Comparison of ENCODE assay signal across 1 cellular context in the genomic region with DNA sequence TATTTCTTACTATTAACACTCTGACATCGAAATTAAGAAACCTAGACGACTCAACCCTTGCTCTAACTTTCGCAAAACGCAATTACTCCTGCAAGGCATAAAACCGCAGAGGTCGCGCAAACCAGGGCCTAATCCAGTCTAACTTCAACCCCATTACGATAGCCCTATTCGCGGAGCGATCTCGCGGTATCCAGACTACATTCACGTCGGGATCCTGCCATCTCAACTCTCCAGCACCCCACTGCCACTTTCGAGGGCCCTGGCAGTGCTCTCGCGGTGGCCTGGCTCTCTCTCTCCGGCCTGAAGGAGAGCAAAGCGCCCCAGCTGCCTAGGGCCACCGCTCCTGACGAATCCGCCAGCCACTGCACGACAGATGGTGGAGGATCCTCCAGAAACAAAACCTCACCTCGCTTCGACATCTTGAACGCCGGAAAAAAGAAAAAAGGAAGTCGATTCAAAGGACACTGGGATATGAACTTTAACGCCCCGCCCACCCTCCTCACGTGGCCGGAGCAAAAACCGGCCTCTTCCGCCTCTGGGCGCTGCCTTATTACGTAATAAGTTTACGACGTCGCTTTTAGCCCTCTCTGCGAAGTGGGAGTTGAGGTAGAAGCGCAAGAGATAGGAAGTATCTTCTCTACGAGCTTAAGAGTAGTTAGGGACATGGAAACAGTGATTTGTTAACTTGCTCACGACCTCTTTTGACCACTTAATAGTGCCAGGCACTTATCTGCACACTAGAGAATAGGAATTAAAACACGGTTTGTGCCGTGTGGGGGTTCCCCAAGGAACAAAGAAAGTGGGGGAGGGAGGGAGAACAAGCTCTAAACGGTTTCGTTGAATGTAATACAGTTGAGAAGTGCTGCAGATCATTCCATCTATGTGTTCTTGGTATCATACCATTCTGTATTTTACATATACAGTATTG.
TF ChIP-seq lines count a peak whose summit lies in the region.

A gene (minus strand): TSS at position 430 of the 928 bp plus-strand sequence. CDS start 11 bp downstream, at position 419.

TF ChIP-seq in HEK293, 187 proteins besides CTCF, POLR2A, EP300 and RAD21 (continued from another document and continues in another):
- TF ChIP-seq, protein P1, sequence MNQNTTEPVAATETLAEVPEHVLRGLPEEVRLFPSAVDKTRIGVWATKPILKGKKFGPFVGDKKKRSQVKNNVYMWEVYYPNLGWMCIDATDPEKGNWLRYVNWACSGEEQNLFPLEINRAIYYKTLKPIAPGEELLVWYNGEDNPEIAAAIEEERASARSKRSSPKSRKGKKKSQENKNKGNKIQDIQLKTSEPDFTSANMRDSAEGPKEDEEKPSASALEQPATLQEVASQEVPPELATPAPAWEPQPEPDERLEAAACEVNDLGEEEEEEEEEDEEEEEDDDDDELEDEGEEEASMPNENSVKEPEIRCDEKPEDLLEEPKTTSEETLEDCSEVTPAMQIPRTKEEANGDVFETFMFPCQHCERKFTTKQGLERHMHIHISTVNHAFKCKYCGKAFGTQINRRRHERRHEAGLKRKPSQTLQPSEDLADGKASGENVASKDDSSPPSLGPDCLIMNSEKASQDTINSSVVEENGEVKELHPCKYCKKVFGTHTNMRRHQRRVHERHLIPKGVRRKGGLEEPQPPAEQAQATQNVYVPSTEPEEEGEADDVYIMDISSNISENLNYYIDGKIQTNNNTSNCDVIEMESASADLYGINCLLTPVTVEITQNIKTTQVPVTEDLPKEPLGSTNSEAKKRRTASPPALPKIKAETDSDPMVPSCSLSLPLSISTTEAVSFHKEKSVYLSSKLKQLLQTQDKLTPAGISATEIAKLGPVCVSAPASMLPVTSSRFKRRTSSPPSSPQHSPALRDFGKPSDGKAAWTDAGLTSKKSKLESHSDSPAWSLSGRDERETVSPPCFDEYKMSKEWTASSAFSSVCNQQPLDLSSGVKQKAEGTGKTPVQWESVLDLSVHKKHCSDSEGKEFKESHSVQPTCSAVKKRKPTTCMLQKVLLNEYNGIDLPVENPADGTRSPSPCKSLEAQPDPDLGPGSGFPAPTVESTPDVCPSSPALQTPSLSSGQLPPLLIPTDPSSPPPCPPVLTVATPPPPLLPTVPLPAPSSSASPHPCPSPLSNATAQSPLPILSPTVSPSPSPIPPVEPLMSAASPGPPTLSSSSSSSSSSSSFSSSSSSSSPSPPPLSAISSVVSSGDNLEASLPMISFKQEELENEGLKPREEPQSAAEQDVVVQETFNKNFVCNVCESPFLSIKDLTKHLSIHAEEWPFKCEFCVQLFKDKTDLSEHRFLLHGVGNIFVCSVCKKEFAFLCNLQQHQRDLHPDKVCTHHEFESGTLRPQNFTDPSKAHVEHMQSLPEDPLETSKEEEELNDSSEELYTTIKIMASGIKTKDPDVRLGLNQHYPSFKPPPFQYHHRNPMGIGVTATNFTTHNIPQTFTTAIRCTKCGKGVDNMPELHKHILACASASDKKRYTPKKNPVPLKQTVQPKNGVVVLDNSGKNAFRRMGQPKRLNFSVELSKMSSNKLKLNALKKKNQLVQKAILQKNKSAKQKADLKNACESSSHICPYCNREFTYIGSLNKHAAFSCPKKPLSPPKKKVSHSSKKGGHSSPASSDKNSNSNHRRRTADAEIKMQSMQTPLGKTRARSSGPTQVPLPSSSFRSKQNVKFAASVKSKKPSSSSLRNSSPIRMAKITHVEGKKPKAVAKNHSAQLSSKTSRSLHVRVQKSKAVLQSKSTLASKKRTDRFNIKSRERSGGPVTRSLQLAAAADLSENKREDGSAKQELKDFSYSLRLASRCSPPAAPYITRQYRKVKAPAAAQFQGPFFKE (tag by site-specific recombination; IDR thresholded peaks at IDR 0.05; ENCODE audit: borderline replicate concordance), result 0 out of 2 replicates have a peak, but pooled peaks have one; percentile 82
- peak; percentile 69; the same call in 1 of the 2 replicates for TF ChIP-seq ZNF785 (tag by site-specific recombination; IDR thresholded peaks at IDR 0.05)
- TF ChIP-seq ZNF239 (tag by site-specific recombination; IDR thresholded peaks at IDR 0.05), result 0 out of 2 replicates have a peak, but pooled peaks have one; percentile 25
- no peak for TF ChIP-seq ZNF266 (tag by site-specific recombination; IDR thresholded peaks at IDR 0.05; ENCODE audit: low read depth)
- TF ChIP-seq ZNF768 (tag by site-specific recombination; IDR thresholded peaks at IDR 0.05), result no peak
- TF ChIP-seq HOXA7 (CRISPR knock-in tag; IDR thresholded peaks at IDR 0.05; ENCODE audit: borderline replicate concordance), result no peak
- TF ChIP-seq ZBTB1 (tag by site-specific recombination; IDR thresholded peaks at IDR 0.05), result no peak
- TF ChIP-seq, protein P2, sequence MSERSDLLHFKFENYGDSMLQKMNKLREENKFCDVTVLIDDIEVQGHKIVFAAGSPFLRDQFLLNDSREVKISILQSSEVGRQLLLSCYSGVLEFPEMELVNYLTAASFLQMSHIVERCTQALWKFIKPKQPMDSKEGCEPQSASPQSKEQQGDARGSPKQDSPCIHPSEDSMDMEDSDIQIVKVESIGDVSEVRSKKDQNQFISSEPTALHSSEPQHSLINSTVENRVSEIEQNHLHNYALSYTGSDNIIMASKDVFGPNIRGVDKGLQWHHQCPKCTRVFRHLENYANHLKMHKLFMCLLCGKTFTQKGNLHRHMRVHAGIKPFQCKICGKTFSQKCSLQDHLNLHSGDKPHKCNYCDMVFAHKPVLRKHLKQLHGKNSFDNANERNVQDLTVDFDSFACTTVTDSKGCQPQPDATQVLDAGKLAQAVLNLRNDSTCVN (tag by site-specific recombination; optimal IDR thresholded peaks at IDR 0.05), result peak; percentile 31
- TF ChIP-seq ZEB2 (tag by site-specific recombination; IDR thresholded peaks at IDR 0.05), result peak; percentile 72
- TF ChIP-seq GLI4 (tag by site-specific recombination; IDR thresholded peaks at IDR 0.05), result peak; percentile 91; the same call in 1 of the 2 replicates
- TF ChIP-seq ZNF37A (tag by site-specific recombination; IDR thresholded peaks at IDR 0.05), result no peak
- peak; percentile 44; the same call in 1 of the 2 replicates for TF ChIP-seq ZBTB48 (tag by site-specific recombination; IDR thresholded peaks at IDR 0.05)
- TF ChIP-seq, protein P3, sequence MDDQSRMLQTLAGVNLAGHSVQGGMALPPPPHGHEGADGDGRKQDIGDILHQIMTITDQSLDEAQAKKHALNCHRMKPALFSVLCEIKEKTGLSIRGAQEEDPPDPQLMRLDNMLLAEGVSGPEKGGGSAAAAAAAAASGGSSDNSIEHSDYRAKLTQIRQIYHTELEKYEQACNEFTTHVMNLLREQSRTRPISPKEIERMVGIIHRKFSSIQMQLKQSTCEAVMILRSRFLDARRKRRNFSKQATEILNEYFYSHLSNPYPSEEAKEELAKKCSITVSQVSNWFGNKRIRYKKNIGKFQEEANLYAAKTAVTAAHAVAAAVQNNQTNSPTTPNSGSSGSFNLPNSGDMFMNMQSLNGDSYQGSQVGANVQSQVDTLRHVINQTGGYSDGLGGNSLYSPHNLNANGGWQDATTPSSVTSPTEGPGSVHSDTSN (CRISPR knock-in tag; IDR thresholded peaks at IDR 0.05), result no peak
- TF ChIP-seq ZNF214 (tag by site-specific recombination; IDR thresholded peaks at IDR 0.05; ENCODE audit: borderline replicate concordance), result no peak
- TF ChIP-seq ZNF350 (tag by site-specific recombination; IDR thresholded peaks at IDR 0.05), result no peak
- TF ChIP-seq SP3 (tag by site-specific recombination; IDR thresholded peaks at IDR 0.05), result peak; percentile 88
- TF ChIP-seq, protein P4, sequence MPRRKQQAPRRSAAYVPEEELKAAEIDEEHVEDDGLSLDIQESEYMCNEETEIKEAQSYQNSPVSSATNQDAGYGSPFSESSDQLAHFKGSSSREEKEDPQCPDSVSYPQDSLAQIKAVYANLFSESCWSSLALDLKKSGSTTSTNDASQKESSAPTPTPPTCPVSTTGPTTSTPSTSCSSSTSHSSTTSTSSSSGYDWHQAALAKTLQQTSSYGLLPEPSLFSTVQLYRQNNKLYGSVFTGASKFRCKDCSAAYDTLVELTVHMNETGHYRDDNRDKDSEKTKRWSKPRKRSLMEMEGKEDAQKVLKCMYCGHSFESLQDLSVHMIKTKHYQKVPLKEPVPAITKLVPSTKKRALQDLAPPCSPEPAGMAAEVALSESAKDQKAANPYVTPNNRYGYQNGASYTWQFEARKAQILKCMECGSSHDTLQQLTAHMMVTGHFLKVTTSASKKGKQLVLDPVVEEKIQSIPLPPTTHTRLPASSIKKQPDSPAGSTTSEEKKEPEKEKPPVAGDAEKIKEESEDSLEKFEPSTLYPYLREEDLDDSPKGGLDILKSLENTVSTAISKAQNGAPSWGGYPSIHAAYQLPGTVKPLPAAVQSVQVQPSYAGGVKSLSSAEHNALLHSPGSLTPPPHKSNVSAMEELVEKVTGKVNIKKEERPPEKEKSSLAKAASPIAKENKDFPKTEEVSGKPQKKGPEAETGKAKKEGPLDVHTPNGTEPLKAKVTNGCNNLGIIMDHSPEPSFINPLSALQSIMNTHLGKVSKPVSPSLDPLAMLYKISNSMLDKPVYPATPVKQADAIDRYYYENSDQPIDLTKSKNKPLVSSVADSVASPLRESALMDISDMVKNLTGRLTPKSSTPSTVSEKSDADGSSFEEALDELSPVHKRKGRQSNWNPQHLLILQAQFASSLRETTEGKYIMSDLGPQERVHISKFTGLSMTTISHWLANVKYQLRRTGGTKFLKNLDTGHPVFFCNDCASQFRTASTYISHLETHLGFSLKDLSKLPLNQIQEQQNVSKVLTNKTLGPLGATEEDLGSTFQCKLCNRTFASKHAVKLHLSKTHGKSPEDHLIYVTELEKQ (tag by site-specific recombination; IDR thresholded peaks at IDR 0.05; ENCODE audit: borderline replicate concordance), result peak; percentile 14; the same call in 1 of the 2 replicates
- TF ChIP-seq ZNF423 (tag by site-specific recombination; IDR thresholded peaks at IDR 0.05), result no peak
- TF ChIP-seq ZNF16 (tag by site-specific recombination; IDR thresholded peaks at IDR 0.05; ENCODE audit: low read depth), result no peak
- no peak for TF ChIP-seq HOXC10 (CRISPR knock-in tag; IDR thresholded peaks at IDR 0.05)
- TF ChIP-seq KLF16 (tag by site-specific recombination; IDR thresholded peaks at IDR 0.05), result peak; percentile 85
- no peak for TF ChIP-seq ZNF133 (tag by site-specific recombination; IDR thresholded peaks at IDR 0.05)
- peak; percentile 77 for TF ChIP-seq SP2 (tag by site-specific recombination; IDR thresholded peaks at IDR 0.05)
- TF ChIP-seq, protein P5, sequence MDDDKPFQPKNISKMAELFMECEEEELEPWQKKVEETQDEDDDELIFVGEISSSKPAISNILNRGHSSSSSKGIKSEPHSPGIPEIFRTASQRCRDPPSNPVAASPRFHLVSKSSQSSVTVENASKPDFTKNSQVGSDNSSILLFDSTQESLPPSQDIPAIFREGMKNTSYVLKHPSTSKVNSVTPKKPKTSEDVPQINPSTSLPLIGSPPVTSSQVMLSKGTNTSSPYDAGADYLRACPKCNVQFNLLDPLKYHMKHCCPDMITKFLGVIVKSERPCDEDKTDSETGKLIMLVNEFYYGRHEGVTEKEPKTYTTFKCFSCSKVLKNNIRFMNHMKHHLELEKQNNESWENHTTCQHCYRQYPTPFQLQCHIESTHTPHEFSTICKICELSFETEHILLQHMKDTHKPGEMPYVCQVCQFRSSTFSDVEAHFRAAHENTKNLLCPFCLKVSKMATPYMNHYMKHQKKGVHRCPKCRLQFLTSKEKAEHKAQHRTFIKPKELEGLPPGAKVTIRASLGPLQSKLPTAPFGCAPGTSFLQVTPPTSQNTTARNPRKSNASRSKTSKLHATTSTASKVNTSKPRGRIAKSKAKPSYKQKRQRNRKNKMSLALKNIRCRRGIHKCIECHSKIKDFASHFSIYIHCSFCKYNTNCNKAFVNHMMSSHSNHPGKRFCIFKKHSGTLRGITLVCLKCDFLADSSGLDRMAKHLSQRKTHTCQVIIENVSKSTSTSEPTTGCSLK (tag by site-specific recombination; IDR thresholded peaks at IDR 0.05), result no peak
- peak; percentile 42; the same call in 1 of the 2 replicates for TF ChIP-seq ZNF558 (tag by site-specific recombination; IDR thresholded peaks at IDR 0.05)
- no peak for TF ChIP-seq ZSCAN16 (tag by site-specific recombination; IDR thresholded peaks at IDR 0.05)
- TF ChIP-seq ZNF521 (tag by site-specific recombination; IDR thresholded peaks at IDR 0.05), result no peak
- TF ChIP-seq ZNF146 (tag by site-specific recombination; IDR thresholded peaks at IDR 0.05), result no peak
- TF ChIP-seq EGR2 (tag by site-specific recombination; IDR thresholded peaks at IDR 0.05; ENCODE audit: low read depth), result no peak; the same call in none of the 2 replicates
- TF ChIP-seq ZNF341 (tag by site-specific recombination; IDR thresholded peaks at IDR 0.05; ENCODE audit: low read depth), result peak; percentile 39; the same call in 1 of the 2 replicates
- TF ChIP-seq ZNF544 (tag by site-specific recombination; IDR thresholded peaks at IDR 0.05), result no peak
- TF ChIP-seq ZNF623 (tag by site-specific recombination; IDR thresholded peaks at IDR 0.05), result no peak
- no peak for TF ChIP-seq ZFP3 (tag by site-specific recombination; IDR thresholded peaks at IDR 0.05; ENCODE audit: low read depth)
- TF ChIP-seq, protein P6, sequence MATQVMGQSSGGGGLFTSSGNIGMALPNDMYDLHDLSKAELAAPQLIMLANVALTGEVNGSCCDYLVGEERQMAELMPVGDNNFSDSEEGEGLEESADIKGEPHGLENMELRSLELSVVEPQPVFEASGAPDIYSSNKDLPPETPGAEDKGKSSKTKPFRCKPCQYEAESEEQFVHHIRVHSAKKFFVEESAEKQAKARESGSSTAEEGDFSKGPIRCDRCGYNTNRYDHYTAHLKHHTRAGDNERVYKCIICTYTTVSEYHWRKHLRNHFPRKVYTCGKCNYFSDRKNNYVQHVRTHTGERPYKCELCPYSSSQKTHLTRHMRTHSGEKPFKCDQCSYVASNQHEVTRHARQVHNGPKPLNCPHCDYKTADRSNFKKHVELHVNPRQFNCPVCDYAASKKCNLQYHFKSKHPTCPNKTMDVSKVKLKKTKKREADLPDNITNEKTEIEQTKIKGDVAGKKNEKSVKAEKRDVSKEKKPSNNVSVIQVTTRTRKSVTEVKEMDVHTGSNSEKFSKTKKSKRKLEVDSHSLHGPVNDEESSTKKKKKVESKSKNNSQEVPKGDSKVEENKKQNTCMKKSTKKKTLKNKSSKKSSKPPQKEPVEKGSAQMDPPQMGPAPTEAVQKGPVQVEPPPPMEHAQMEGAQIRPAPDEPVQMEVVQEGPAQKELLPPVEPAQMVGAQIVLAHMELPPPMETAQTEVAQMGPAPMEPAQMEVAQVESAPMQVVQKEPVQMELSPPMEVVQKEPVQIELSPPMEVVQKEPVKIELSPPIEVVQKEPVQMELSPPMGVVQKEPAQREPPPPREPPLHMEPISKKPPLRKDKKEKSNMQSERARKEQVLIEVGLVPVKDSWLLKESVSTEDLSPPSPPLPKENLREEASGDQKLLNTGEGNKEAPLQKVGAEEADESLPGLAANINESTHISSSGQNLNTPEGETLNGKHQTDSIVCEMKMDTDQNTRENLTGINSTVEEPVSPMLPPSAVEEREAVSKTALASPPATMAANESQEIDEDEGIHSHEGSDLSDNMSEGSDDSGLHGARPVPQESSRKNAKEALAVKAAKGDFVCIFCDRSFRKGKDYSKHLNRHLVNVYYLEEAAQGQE (tag by site-specific recombination; IDR thresholded peaks at IDR 0.05), result peak; percentile 54; the same call in 1 of the 2 replicates
- TF ChIP-seq ZNF354C (tag by site-specific recombination; IDR thresholded peaks at IDR 0.05; ENCODE audit: borderline replicate concordance, low read depth), result no peak
- 0 out of 2 replicates have a peak, but pooled peaks have one; percentile 45 for TF ChIP-seq IKZF3 (tag by site-specific recombination; IDR thresholded peaks at IDR 0.05)
- TF ChIP-seq KLF8 (tag by site-specific recombination; IDR thresholded peaks at IDR 0.05), result peak; percentile 70
- peak; percentile 88 for TF ChIP-seq ZBTB8A (tag by site-specific recombination; IDR thresholded peaks at IDR 0.05)
- no peak for TF ChIP-seq ZNF548 (tag by site-specific recombination; IDR thresholded peaks at IDR 0.05)
- TF ChIP-seq ZNF175 (tag by site-specific recombination; IDR thresholded peaks at IDR 0.05), result no peak
- TF ChIP-seq ZNF837 (tag by site-specific recombination; IDR thresholded peaks at IDR 0.05), result no peak
- TF ChIP-seq ZNF510 (tag by site-specific recombination; IDR thresholded peaks at IDR 0.05; ENCODE audit: insufficient replicate concordance), result no peak
